ENCODE assay signal across 20 cellular contexts in the genomic region with DNA sequence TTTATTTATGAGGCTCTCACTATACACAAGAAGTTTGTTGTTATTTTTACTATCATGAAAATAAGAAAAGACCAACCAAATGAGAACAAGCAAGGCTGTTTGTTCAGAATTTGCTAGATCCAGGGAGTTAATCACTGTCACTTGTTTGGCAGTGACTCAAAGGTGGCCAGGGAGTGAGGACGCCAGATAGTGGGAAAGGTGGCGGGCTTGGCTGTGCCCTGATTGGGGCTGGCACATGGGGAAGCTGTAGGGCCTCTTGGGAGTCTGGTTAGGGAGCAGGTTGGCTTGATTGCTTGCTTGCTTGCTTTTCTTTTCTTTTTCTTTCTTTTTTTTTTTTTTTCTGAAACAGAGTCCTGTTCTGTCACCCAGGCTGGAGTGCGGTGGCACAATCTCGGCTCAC. TPM values are rescaled to one million over a fixed set of nuclear protein-coding genes. Genes with fewer than 3 reads are reported as not detected.
"Had no signal": no experiment of that assay in that cellular context is flagged by ENCODE, and none has a peak within 500 bp of the region (broad histone marks: within the 10 kb centered on the region; RNA-seq: fewer than 3 reads in every experiment).

No MANE protein-coding gene starts in this region.

- FAIRE-seq: astrocyte, bronchial epithelial cell, frontal cortex had no signal

- H3K9me3 Mint-ChIP-seq: T-helper 2 cell treated with Interferon-gamma antibody and Interleukin-4, amounts not matched to agents 5 μg/mL and 100 μg/mL, for 36 hours had no signal

- H3K4me1 Mint-ChIP-seq: endodermal cell had no signal

- H3K36me3 Mint-ChIP-seq: naive B cell had no signal

- H3K9me3 ChIP-seq: heart left ventricle, neutrophil, transverse colon, vagina had no signal

- H3K4me3 ChIP-seq: dorsolateral prefrontal cortex, heart left ventricle, transverse colon, vagina had no signal

- H3K4me1 ChIP-seq: transverse colon, vagina had no signal

- DNase-seq: activated CD4-positive, CD25-positive, alpha-beta regulatory T cell treated with anti-CD3 and anti-CD28 coated beads, Interleukin-2, amount 50 U/mL, for 72 hours; activated naive CD4-positive, alpha-beta T cell; activated T-cell treated with anti-CD3 and anti-CD28 coated beads for 4 hours; endodermal cell; heart left ventricle; naive B cell; stimulated activated CD4-positive, alpha-beta T cell treated with anti-CD3 and anti-CD28 coated beads, Interleukin-4, amount 100 ng/mL, for 1 hour; stimulated activated naive B cell treated with anti-CD40 and anti-IgM and Interleukin-4, amounts not matched to agents 10 μg/mL and 1 μg/mL and 100 μg/mL, for 72 hours; transverse colon had no signal

- H3K27me3 ChIP-seq: dorsolateral prefrontal cortex, neutrophil, vagina had no signal

- H3K27ac Mint-ChIP-seq: endodermal cell; stimulated activated naive B cell treated with anti-CD40 and anti-IgM and Interleukin-4, amounts not matched to agents 10 μg/mL and 1 μg/mL and 100 μg/mL, for 72 hours; T-helper 2 cell treated with Interferon-gamma antibody and Interleukin-4, amounts not matched to agents 5 μg/mL and 100 μg/mL, for 36 hours had no signal

- H3K27ac ChIP-seq: heart left ventricle, neutrophil, transverse colon, vagina had no signal

- H3K4me3 Mint-ChIP-seq: endodermal cell; stimulated activated naive B cell treated with anti-CD40 and anti-IgM and Interleukin-4, amounts not matched to agents 10 μg/mL and 1 μg/mL and 100 μg/mL, for 72 hours; T-helper 2 cell treated with Interferon-gamma antibody and Interleukin-4, amounts not matched to agents 5 μg/mL and 100 μg/mL, for 36 hours had no signal

- H3K36me3 ChIP-seq: heart left ventricle, neutrophil, transverse colon, vagina had no signal

RNA-seq across cellular contexts. Expression of gene SLC22A11, which starts 17.9 kb away (rescaled TPM):
- total RNA-seq: astrocyte, bronchial epithelial cell, endodermal cell, frontal cortex, heart left ventricle, mononuclear cell, renal cortical epithelial cell, skeletal muscle tissue, transverse colon had no signal
- polyA plus RNA-seq: heart left ventricle had no signal

RNA-seq across cellular contexts. Expression of gene SLC22A12, which starts 53.1 kb away (rescaled TPM):
- total RNA-seq: astrocyte, bronchial epithelial cell, dorsolateral prefrontal cortex, endodermal cell, epithelial cell of proximal tubule, frontal cortex, heart left ventricle, mononuclear cell, renal cortical epithelial cell, skeletal muscle tissue, transverse colon, vagina had no signal
- polyA plus RNA-seq: heart left ventricle had no signal
